Comparison of ENCODE assay signal across 8 cellular contexts in genomic region chr1:46603858-46604549, GRCh38. TPM values are rescaled to one million over a fixed set of nuclear protein-coding genes. Genes with fewer than 3 reads are reported as not detected.
DNase-seq lines count a peak whose midpoint lies in the region; ATAC-seq and TF ChIP-seq lines count a peak whose summit lies in the region.

Gene MKNK1 (minus strand): TSS chr1:46604268. CDS start chr1:46583327, 20,941 bp downstream.

- CTCF ChIA-PET in CD8-positive, alpha-beta T cell (lab: Charles Lee) = interaction anchor here (0.9 to 4.1 kb wide), 9 partner anchors 9 to 157 kb away, joined by 3 to 22 read pairs (median 3); partner anchors contain the start of gene MOB3C

- no peaks in the 10 kb centered on the region for H3K27me3 ChIP-seq in CD8-positive, alpha-beta T cell (ENCODE audit: insufficient read depth, low read length)
- H3K27me3 ChIP-seq in lung (ENCODE audit: control insufficient read depth, insufficient read depth) = no peaks in the 10 kb centered on the region

- POLR2A ChIA-PET in CD8-positive, alpha-beta T cell (lab: Charles Lee) = interaction anchor here (0.6 to 6.5 kb wide), 9 partner anchors 9 to 120 kb away, joined by 3 to 102 read pairs (median 4); partner anchors contain the start of genes ATPAF1 and MOB3C

- H3K4me3 Mint-ChIP-seq in CD8-positive, alpha-beta T cell = peak within 1 kb of the TSS; percentile 92

- peak; percentile 98 for ATAC-seq in CD8-positive, alpha-beta T cell
- ATAC-seq in GM19452 (IDR thresholded peaks at IDR 0.05; ENCODE audit: unreplicated experiment) = peak; percentile 97
- ATAC-seq in lung (ENCODE audit: insufficient read depth, low FRiP score) = peak; percentile 98

- intact Hi-C loops in CD8-positive, alpha-beta T cell (cut with DNase I, micrococcal nuclease) = loop anchor here (1.0 to 5.0 kb wide), 7 partner anchors 12 to 708 kb away; partner anchors contain the start of genes ATPAF1 (in 2 of the 2), EFCAB14 (in 2 of the 2), MOB3C (in 2 of the 2) and POMGNT1 (in 1 of the 2)

- peak within 1 kb of the TSS; percentile 79 for H3K27ac ChIP-seq in CD8-positive, alpha-beta T cell (ENCODE audit: low read depth, low read length)
- H3K27ac ChIP-seq in lung (ENCODE audit: low read depth in 1 of 2, low read length in 1 of 2) = peak within 1 kb of the TSS; percentile 86 to 90

- WGBS in lung, 2 donors = 0 to 1% methylated on average over 53 of the region's 53 CpGs

- peaks cover 43% of the 10 kb centered on the region for H3K4me1 ChIP-seq in CD8-positive, alpha-beta T cell (ENCODE audit: insufficient read depth, low read length)
- H3K4me1 ChIP-seq in lung (ENCODE audit: control insufficient read depth in 2 of 2, insufficient read depth in 2 of 2, low read length in 2 of 2) = peaks cover 9 to 13% of the 10 kb centered on the region in 2 donors

- peak; percentile 94 to 99 (median 98) for DNase-seq in CD8-positive, alpha-beta T cell
- DNase-seq in HK-2 (ENCODE audit: unreplicated experiment) (peak; percentile 96), lung (ENCODE audit: low spot score) (peak; percentile 97)
- peak; percentile 95 for DNase-seq in NK-92 treated with Interleukin-12 subunit alpha and Interleukin-12 subunit beta, amount 100 ng/mL, for 24 hours (lab: John Stamatoyannopoulos, UW)
- DNase-seq in activated CD8-positive, alpha-beta memory T cell treated with anti-CD3 and anti-CD28 coated beads for 24 hours = peak; percentile 97
- DNase-seq in effector CD4-positive, alpha-beta T cell = peak; percentile 99
- DNase-seq in stimulated activated CD4-positive, alpha-beta T cell treated with anti-CD3 and anti-CD28 coated beads, TNF-alpha, amount 100 ng/mL, for 4 hours (ENCODE audit: low read depth in 3 of 3) = peak; percentile 97 to 98 (median 97)

- TF ChIP-seq CTCF in CD8-positive, alpha-beta T cell (IDR thresholded peaks at IDR 0.05) = no peak
- no peak for TF ChIP-seq CTCF in lung (IDR thresholded peaks at IDR 0.05; ENCODE audit: control extremely low read depth, extremely low read depth)

- H3K27me3 Mint-ChIP-seq in CD8-positive, alpha-beta T cell (ENCODE audit: low read depth) = no peaks in the 10 kb centered on the region

- H3K9me3 Mint-ChIP-seq in CD8-positive, alpha-beta T cell = no peaks in the 10 kb centered on the region

- no peaks in the 10 kb centered on the region for H3K9me3 ChIP-seq in CD8-positive, alpha-beta T cell (ENCODE audit: low read length)
- H3K9me3 ChIP-seq in lung (ENCODE audit: control insufficient read depth in 2 of 2, insufficient read depth in 1 of 2, low read length in 1 of 2) = no peaks in the 10 kb centered on the region

- H3K36me3 ChIP-seq in CD8-positive, alpha-beta T cell (ENCODE audit: insufficient read depth, low read length) = peaks cover 4% of the 10 kb centered on the region
- H3K36me3 ChIP-seq in lung (ENCODE audit: control insufficient read depth in 2 of 2, insufficient read depth in 2 of 2, low read length in 2 of 2) = peaks cover 0 to 12% of the 10 kb centered on the region in 2 donors

- peaks cover 65% of the 10 kb centered on the region for H3K4me1 Mint-ChIP-seq in CD8-positive, alpha-beta T cell (ENCODE audit: low read depth)

- peaks cover 18% of the 10 kb centered on the region for H3K36me3 Mint-ChIP-seq in CD8-positive, alpha-beta T cell

- peak within 1 kb of the TSS; percentile 91 for H3K4me3 ChIP-seq in CD8-positive, alpha-beta T cell (ENCODE audit: low read depth, low read length)
- peak within 1 kb of the TSS; percentile 87 for H3K4me3 ChIP-seq in lung

- H3K27ac Mint-ChIP-seq in CD8-positive, alpha-beta T cell = peak within 1 kb of the TSS; percentile 92

RNA-seq across cellular contexts. Expression of gene MKNK1, which starts in this region (rescaled TPM):
- 10 to 100 TPM; 30.3 to 30.6 TPM for total RNA-seq in CD8-positive, alpha-beta T cell
- total RNA-seq in lung = 10 to 100 TPM; 51.4 to 83.5 TPM
- polyA plus RNA-seq in lung = 10 to 100 TPM; 29.4 to 74.2 TPM

Comparison
In these comparisons a context has a peak if more than half of its experiments do, and no peak if none do; other contexts are left out.
1. Peak in every context shown above with its lines: DNase-seq, ATAC-seq, H3K4me3 ChIP-seq and H3K27ac ChIP-seq.